Comparison of ENCODE assay signal across 20 cellular contexts in the genomic region with DNA sequence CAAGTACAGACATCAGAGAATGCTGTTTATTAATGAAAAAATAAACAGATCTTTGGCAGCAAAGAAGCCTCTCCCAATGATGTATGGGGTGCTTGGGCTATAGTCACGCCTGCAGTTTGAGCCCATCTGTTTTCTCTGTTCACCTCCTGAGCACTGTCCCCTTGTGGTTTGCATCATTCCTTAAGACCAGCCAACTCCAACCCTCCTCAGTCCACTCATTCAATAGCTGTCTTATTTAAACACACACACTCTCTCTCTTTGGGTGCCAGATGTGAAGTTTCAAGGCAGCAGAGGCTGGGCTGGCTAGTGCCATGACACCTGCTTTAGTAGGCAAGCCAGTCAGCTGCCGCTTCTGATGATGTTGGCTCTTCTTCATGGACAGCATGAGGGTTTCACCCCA. TPM values are rescaled to one million over a fixed set of nuclear protein-coding genes. Genes with fewer than 3 reads are reported as not detected.
DNase-seq lines count a peak whose midpoint lies in the region; ATAC-seq and TF ChIP-seq lines count a peak whose summit lies in the region.
"Had no signal": no experiment of that assay in that cellular context is flagged by ENCODE, and none has a peak within 500 bp of the region (broad histone marks: within the 10 kb centered on the region; RNA-seq: fewer than 3 reads in every experiment).

No MANE protein-coding gene starts in this region.

- no peaks in the 10 kb centered on the region for H3K79me2 ChIP-seq in fibroblast of lung (ENCODE audit: control insufficient read depth, insufficient read depth, low read length)

- no peak overlapping the region for H3K27ac ChIP-seq in fibroblast of lung (ENCODE audit: insufficient read depth, low read length)
- H3K27ac ChIP-seq in muscle layer of duodenum (ENCODE audit: low read length), result peak overlapping the region; percentile 54
- H3K27ac ChIP-seq: BLaER1, uterus had no signal

- H3K27me3 ChIP-seq in fibroblast of lung (ENCODE audit: control insufficient read depth, insufficient read depth, low read length) (no peaks in the 10 kb centered on the region), muscle layer of duodenum (ENCODE audit: low read depth, low read length) (no peaks in the 10 kb centered on the region)
- H3K27me3 ChIP-seq: BLaER1, uterus had no signal

- H3K4me3 Mint-ChIP-seq in Calu3 (ENCODE audit: low read depth, unreplicated experiment), result no peak overlapping the region
- H3K4me3 Mint-ChIP-seq: brain, WTC11 had no signal

- no peak overlapping the region for H3K9ac ChIP-seq in fibroblast of lung (ENCODE audit: insufficient read depth, low read length)
- H3K9ac ChIP-seq: BLaER1 had no signal

- CTCF ChIA-PET in Calu3 (lab: Charles Lee), result interaction anchor here (0.6 kb wide), 1 partner anchor 14 kb away, joined by 3 read pairs; no protein-coding TSS in a partner anchor

- no peaks in the 10 kb centered on the region for H4K20me1 ChIP-seq in fibroblast of lung (ENCODE audit: control insufficient read depth, extremely low read depth, insufficient read depth, low read length)
- H4K20me1 ChIP-seq: BLaER1 had no signal

- ATAC-seq in GM21360 (IDR thresholded peaks at IDR 0.05; ENCODE audit: unreplicated experiment) (no peak), HG03457 (IDR thresholded peaks at IDR 0.05; ENCODE audit: unreplicated experiment) (no peak)
- ATAC-seq: Panc1, WTC11 had no signal

- no TSS peak for BruUV-seq in Calu3 (replicated peaks; lab: Mats Ljungman, UMichigan)

- H3K4me1 Mint-ChIP-seq in Calu3 (ENCODE audit: low read depth, unreplicated experiment), result no peaks in the 10 kb centered on the region

- peak overlapping the region; percentile 9 for H3K27ac Mint-ChIP-seq in Calu3 (ENCODE audit: unreplicated experiment)
- H3K27ac Mint-ChIP-seq: brain, WTC11 had no signal

- intact Hi-C loops in Calu3 (cut with micrococcal nuclease; ENCODE audit: unreplicated experiment) (no loop called here), posterior vena cava (cut with DNase I) (no loop called here)

- no peak for TF ChIP-seq CTCF in Calu3 (IDR thresholded peaks at IDR 0.05; ENCODE audit: unreplicated experiment)
- TF ChIP-seq CTCF in fibroblast of lung (conservative IDR thresholded peaks at IDR 0.05 in 1 of 2, IDR thresholded peaks at IDR 0.05 in 1 of 2; ENCODE audit: low read depth in 1 of 2, low read length in 2 of 2), result no peak

- no peaks in the 10 kb centered on the region for H3K9me3 ChIP-seq in fibroblast of lung (ENCODE audit: control insufficient read depth, insufficient read depth, low read depth, low read length)
- no peaks in the 10 kb centered on the region for H3K9me3 ChIP-seq in muscle layer of duodenum (ENCODE audit: control insufficient read depth in 1 of 2, low read length in 2 of 2)
- H3K9me3 ChIP-seq: BLaER1, uterus had no signal

- no peak overlapping the region for H2AFZ ChIP-seq in fibroblast of lung (ENCODE audit: low read length)

- no peak overlapping the region for H3K4me3 ChIP-seq in fibroblast of lung (replicated peaks in 1 of 4; ENCODE audit: control extremely low read depth in 1 of 4, insufficient read depth in 1 of 4, low read depth in 3 of 4, low read length in 4 of 4)
- H3K4me3 ChIP-seq in muscle layer of duodenum (ENCODE audit: low read depth in 1 of 2, low read length in 2 of 2), result no peak overlapping the region
- H3K4me3 ChIP-seq: BLaER1, smooth muscle cell, uterus had no signal

- H3K9me3 Mint-ChIP-seq in Calu3 (ENCODE audit: low read depth, unreplicated experiment), result no peaks in the 10 kb centered on the region
- H3K9me3 Mint-ChIP-seq: brain, WTC11 had no signal

- H3K27me3 Mint-ChIP-seq in Calu3 (ENCODE audit: unreplicated experiment), result no peaks in the 10 kb centered on the region

- DNase-seq in Calu3 (no peak), NCI-H1092 treated with DMSO at 0.1 percent for 48 hours (lab: John Stamatoyannopoulos, UW) (peak; percentile 30), fibroblast of lung (ENCODE audit: low read depth in 2 of 2) (peak; percentile 75 to 99), posterior vena cava (ENCODE audit: low spot score) (no peak)
- no peak for DNase-seq in activated CD4-positive, alpha-beta T cell treated with anti-CD3 and anti-CD28 coated beads for 48 hours
- DNase-seq: activated naive CD4-positive, alpha-beta T cell; DMS153; foreskin melanocyte; NCI-H1048; NCI-H446; stimulated activated naive CD4-positive, alpha-beta T cell treated with Interleukin-2 at 50 U/mL for 16 hours; uterus had no signal

- no peak overlapping the region for H3K4me2 ChIP-seq in fibroblast of lung (ENCODE audit: extremely low read depth, insufficient read depth, low read length)
- H3K4me2 ChIP-seq: BLaER1, smooth muscle cell had no signal

- peaks cover 9% of the 10 kb centered on the region for H3K4me1 ChIP-seq in fibroblast of lung (ENCODE audit: control insufficient read depth, extremely low read depth, insufficient read depth, low read length)
- H3K4me1 ChIP-seq in muscle layer of duodenum (ENCODE audit: control insufficient read depth in 1 of 2, insufficient read depth in 2 of 2, low read length in 2 of 2), result peaks cover 9 to 15% of the 10 kb centered on the region in 2 donors
- H3K4me1 ChIP-seq: BLaER1, uterus had no signal

- no peaks in the 10 kb centered on the region for H3K36me3 Mint-ChIP-seq in Calu3 (ENCODE audit: insufficient read depth, unreplicated experiment)

- H3K36me3 ChIP-seq in fibroblast of lung (ENCODE audit: control insufficient read depth, insufficient read depth, low read length), result no peaks in the 10 kb centered on the region
- H3K36me3 ChIP-seq in muscle layer of duodenum (ENCODE audit: control insufficient read depth in 1 of 2, insufficient read depth in 2 of 2, low read length in 2 of 2), result peaks cover 0 to 5% of the 10 kb centered on the region in 2 donors
- H3K36me3 ChIP-seq: uterus had no signal

RNA-seq across cellular contexts. Expression of a gene that starts 58.1 kb away (rescaled TPM):
- total RNA-seq in Calu3 (2022) (25.1 and 26.0 TPM in 2 replicates), fibroblast of lung (9.1 and 12.8 TPM in 2 replicates), posterior vena cava (10 to 100 TPM; 15.2 to 16.1 TPM)
- polyA plus RNA-seq in fibroblast of lung, result 13.7 and 19.6 TPM in 2 replicates
- polyA plus RNA-seq in fibroblast of lung (2012), result 8.2 and 11.6 TPM in 2 replicates
- 2.2 and 3.1 TPM in 2 replicates for polyA minus RNA-seq in fibroblast of lung (ENCODE audit: low replicate concordance)

Comparison
In these comparisons a context has a peak if more than half of its experiments do, and no peak if none do; other contexts are left out.
1. DNase-seq: peak in NCI-H1092 treated with DMSO at 0.1 percent for 48 hours (single experiment) and fibroblast of lung (2 of 2); none in Calu3 (single experiment), activated CD4-positive, alpha-beta T cell treated with anti-CD3 and anti-CD28 coated beads for 48 hours (single experiment) and posterior vena cava (single experiment).